22 cellular contexts compared by ENCODE assay signal in genomic region chrX:72073614-72074013, GRCh38. TPM values are rescaled to one million over a fixed set of nuclear protein-coding genes. Genes with fewer than 3 reads are reported as not detected.
"Had no signal": no experiment of that assay in that cellular context is flagged by ENCODE, and none has a peak within 500 bp of the region (broad histone marks: within the 10 kb centered on the region; RNA-seq: fewer than 3 reads in every experiment).

No MANE protein-coding gene starts in this region.

- H3K4me3 ChIP-seq: colonic mucosa, esophagus squamous epithelium, gastrocnemius medialis, heart right ventricle, left lung, lower lobe of right lung had no signal

- H3K36me3 ChIP-seq: colonic mucosa, esophagus squamous epithelium, gastrocnemius medialis, heart right ventricle, left lung, lower lobe of right lung had no signal

- H3K9me3 ChIP-seq: colonic mucosa, esophagus squamous epithelium, gastrocnemius medialis, heart right ventricle, left lung, lower lobe of right lung had no signal

- H3K27ac ChIP-seq: colonic mucosa, epithelial cell of prostate, esophagus squamous epithelium, gastrocnemius medialis, heart right ventricle, left lung, lower lobe of right lung had no signal

- ATAC-seq: effector memory CD8-positive, alpha-beta T cell; esophagus mucosa; gastrocnemius medialis; heart right ventricle; left cardiac atrium; left lung; left ventricle myocardium superior; lower lobe of right lung; naive thymus-derived CD4-positive, alpha-beta T cell had no signal

- DNase-seq: colonic mucosa; cortex of kidney; effector CD8-positive, alpha-beta T cell; effector memory CD8-positive, alpha-beta T cell; erythroblast; esophagus squamous epithelium; foreskin fibroblast; foreskin melanocyte; gastrocnemius medialis; glutamatergic neuron; head of caudate nucleus; heart right ventricle; hippocampal formation; left cardiac atrium; left lung; left ventricle myocardium superior; lower lobe of right lung; mesenchymal stem cell; midbrain; naive thymus-derived CD4-positive, alpha-beta T cell had no signal

RNA-seq across cellular contexts. Expression of gene RTL5, which starts 58.1 kb away (rescaled TPM):
- polyA plus RNA-seq: naive thymus-derived CD4-positive, alpha-beta T cell had no signal
